In the genomic region with DNA sequence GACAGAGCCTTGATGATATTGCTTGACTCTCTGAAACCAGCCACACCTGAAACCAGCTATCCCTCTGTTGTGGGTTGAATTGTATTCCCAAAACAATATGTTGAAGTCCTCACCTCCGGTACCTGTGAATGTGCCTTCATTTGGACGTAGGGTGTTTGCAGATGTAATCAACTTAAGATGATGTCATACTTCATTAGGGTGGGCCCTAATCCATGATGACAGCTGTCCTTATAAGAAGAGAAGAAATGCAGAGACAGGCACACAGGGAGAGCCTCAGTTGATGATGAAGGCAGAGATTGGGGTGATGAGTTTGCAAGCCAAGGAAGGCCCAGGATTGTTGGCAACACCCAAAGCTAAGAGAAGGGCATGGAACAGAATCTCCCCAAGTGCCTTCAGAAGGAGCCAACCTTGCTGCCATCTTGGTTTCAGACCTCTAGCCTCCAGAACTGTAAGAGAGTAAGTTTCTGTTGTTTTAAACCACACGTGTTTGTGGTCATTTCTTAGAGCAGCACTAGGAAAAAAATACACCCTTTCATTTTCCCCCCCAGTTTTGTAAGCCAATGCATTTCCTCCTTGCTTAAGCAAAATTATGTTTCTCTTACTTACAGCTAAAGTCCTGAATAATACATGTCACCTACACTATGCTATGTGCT, we compare ENCODE assay signal across 26 cellular contexts.
"Had no signal": no experiment of that assay in that cellular context is flagged by ENCODE, and none has a peak within 500 bp of the region (broad histone marks: within the 10 kb centered on the region; RNA-seq: fewer than 3 reads in every experiment).

No MANE protein-coding gene starts in this region.

- H3K9ac ChIP-seq: parathyroid adenoma had no signal

- H3K79me2 ChIP-seq: parathyroid adenoma had no signal

- H2AFZ ChIP-seq: parathyroid adenoma had no signal

- H3K27me3 ChIP-seq: heart right ventricle, stomach, testis, tibial artery had no signal

- H3K36me3 ChIP-seq: esophagus squamous epithelium, heart right ventricle, left ventricle myocardium inferior, lower lobe of right lung, stomach, tibial artery had no signal

- DNase-seq: cortex of kidney; effector memory CD8-positive, alpha-beta T cell; erythroblast; esophagus squamous epithelium; foreskin melanocyte; glutamatergic neuron; heart right ventricle; hippocampal formation; kidney glomerular epithelial cell; left colon; left ventricle myocardium inferior; lower lobe of right lung; natural killer cell; stimulated activated CD4-positive, alpha-beta T cell treated with anti-CD3 and anti-CD28 coated beads, Interleukin-12 subunit alpha, Interleukin-12 subunit beta, amount 100 ng/mL, for 4 hours; stimulated activated CD4-positive, alpha-beta T cell treated with anti-CD3 and anti-CD28 coated beads, Interleukin-2, amount 100 ng/mL, for 24 hours; stimulated activated CD4-positive, alpha-beta T cell treated with anti-CD3 and anti-CD28 coated beads, Interleukin-4, amount 100 ng/mL, for 24 hours; stimulated activated naive CD4-positive, alpha-beta T cell treated with Interleukin-2 at 50 U/mL for 16 hours; stomach; testis; tibial artery had no signal

- H3K9me3 ChIP-seq: esophagus squamous epithelium, testis had no signal

- H3K27ac ChIP-seq: esophagus squamous epithelium, heart right ventricle, left ventricle myocardium inferior, lower lobe of right lung, parathyroid adenoma, stomach, testis, tibial artery had no signal

- H3K4me3 ChIP-seq: esophagus squamous epithelium, heart right ventricle, left ventricle myocardium inferior, lower lobe of right lung, smooth muscle cell, stomach, testis, tibial artery had no signal

- FAIRE-seq: endometrium, islet of Langerhans had no signal

- H3K4me1 ChIP-seq: esophagus squamous epithelium, heart right ventricle, left ventricle myocardium inferior, lower lobe of right lung, parathyroid adenoma, stomach, testis had no signal

- H3K4me2 ChIP-seq: smooth muscle cell had no signal

- ATAC-seq: effector memory CD8-positive, alpha-beta T cell; heart right ventricle; left colon; lower lobe of right lung; sciatic nerve; stimulated activated effector memory CD8-positive, alpha-beta T cell treated with anti-CD3 and anti-CD28 coated beads, Interleukin-12 subunit alpha, Interleukin-12 subunit beta, amount 100 ng/mL, for 72 hours had no signal
